ENCODE assay signal across 8 cellular contexts in the genomic region with DNA sequence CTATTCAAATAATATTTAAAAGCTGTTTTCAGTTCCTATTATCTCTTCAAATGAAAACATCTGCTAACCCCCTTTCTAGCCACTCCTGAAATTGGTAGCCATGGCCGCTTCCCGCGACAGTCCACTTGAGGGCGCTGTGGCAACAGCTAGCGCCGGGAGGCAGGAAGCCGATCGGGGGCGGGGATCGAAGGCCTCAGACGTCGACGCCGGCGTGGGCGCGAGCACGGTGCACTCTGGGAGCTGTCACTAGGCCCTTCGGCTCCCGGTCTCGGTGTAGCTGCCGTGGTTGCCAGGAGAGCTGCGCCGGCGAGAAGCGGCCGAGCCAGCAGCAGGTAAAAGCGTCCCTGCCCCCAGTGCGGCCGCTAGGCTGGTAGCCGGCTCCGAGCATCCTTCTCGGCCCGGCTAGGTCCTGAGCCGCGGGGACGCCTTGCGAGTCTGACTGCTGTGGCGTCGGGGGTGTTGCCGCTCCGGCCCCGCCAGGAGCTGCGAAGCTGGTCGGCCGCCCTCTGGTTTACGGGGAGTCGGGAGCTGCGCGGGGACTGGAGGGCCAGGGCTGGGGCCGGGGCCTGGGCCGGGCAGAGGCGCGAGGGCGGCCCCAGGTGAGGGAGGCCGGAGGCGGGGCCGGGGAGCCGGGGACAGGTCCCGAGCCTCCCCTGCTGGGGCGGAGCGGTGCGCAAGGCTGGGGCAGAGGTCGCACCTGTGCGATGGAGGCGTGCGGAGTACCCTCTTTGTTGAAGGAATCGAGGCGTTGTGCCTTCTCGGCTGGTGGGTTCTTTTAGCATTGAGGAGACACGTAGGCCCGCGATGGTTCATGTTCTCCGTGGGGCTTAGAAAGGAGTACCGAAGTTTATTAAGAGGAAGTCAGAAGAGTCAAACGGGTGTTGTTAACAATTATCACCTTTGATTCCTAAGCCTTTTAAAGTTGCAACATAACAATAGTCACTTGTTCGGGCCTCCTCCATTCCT. TPM values are rescaled to one million over a fixed set of nuclear protein-coding genes. Genes with fewer than 3 reads are reported as not detected.
DNase-seq lines count a peak whose midpoint lies in the region; ATAC-seq and TF ChIP-seq lines count a peak whose summit lies in the region.

DOP1A (plus strand) TSS at position 224 of the 966 bp plus-strand sequence. CDS start 29,307 bp downstream, outside the sequence.

- H3K4me1 ChIP-seq in mucosa of stomach (ENCODE audit: control insufficient read depth, insufficient read depth, low read length) = peaks cover 8% of the 10 kb centered on the region

- H3K9me3 ChIP-seq in mucosa of stomach (ENCODE audit: control insufficient read depth, low read length) = no peaks in the 10 kb centered on the region

- H3K27me3 ChIP-seq in mucosa of stomach (ENCODE audit: control insufficient read depth, insufficient read depth, low read length) = no peaks in the 10 kb centered on the region

- peak within 1 kb of the TSS; percentile 90 for H3K9ac ChIP-seq in mucosa of stomach (ENCODE audit: low read length)

- TF ChIP-seq POLR2A in erythroblast (IDR thresholded peaks at IDR 0.05; ENCODE audit: low read length) = peak; percentile 52

- ATAC-seq in GM21723 (IDR thresholded peaks at IDR 0.05; ENCODE audit: unreplicated experiment) = peak; percentile 84
- peak; percentile 88 to 89 for ATAC-seq in activated T-cell treated with anti-CD3 and anti-CD28 coated beads, Interleukin-2, amount 50 U/mL, for 4 hours

- peak within 1 kb of the TSS; percentile 71 for H3K4me3 ChIP-seq in mucosa of stomach (ENCODE audit: low read length)

- H3K27me3 Mint-ChIP-seq in activated T-cell treated with anti-CD3 and anti-CD28 coated beads, Interleukin-2, amount 50 U/mL, for 4 hours (ENCODE audit: low read depth) = no peaks in the 10 kb centered on the region

- peaks cover 2% of the 10 kb centered on the region for H3K36me3 Mint-ChIP-seq in activated T-cell treated with anti-CD3 and anti-CD28 coated beads, Interleukin-2, amount 50 U/mL, for 4 hours (ENCODE audit: insufficient read depth)

- H3K4me1 Mint-ChIP-seq in activated T-cell treated with anti-CD3 and anti-CD28 coated beads, Interleukin-2, amount 50 U/mL, for 4 hours (ENCODE audit: low read depth) = peaks cover 40% of the 10 kb centered on the region

- H3K36me3 ChIP-seq in mucosa of stomach (ENCODE audit: control insufficient read depth, insufficient read depth, low read length) = no peaks in the 10 kb centered on the region

- no peaks in the 10 kb centered on the region for H3K9me3 Mint-ChIP-seq in activated T-cell treated with anti-CD3 and anti-CD28 coated beads, Interleukin-2, amount 50 U/mL, for 4 hours

- DNase-seq in DMS79 treated with DMSO at 0.1 percent for 48 hours (lab: John Stamatoyannopoulos, UW) (peak; percentile 93), KG1 (lab: John Stamatoyannopoulos, UW) (peak; percentile 91), erythroblast (lab: John Stamatoyannopoulos, UW) (peak; percentile 95 to 97)
- peak; percentile 97 for DNase-seq in activated T-cell treated with anti-CD3 and anti-CD28 coated beads, Interleukin-2, amount 50 U/mL, for 4 hours
- DNase-seq in stimulated activated CD8-positive, alpha-beta memory T cell treated with anti-CD3 and anti-CD28 coated beads, Interleukin-7, amount 100 ng/mL, for 1 hour (ENCODE audit: low read depth in 2 of 2) = peak; percentile 91 to 95

- H3K4me3 Mint-ChIP-seq in activated T-cell treated with anti-CD3 and anti-CD28 coated beads, Interleukin-2, amount 50 U/mL, for 4 hours = peak within 1 kb of the TSS; percentile 91

TF ChIP-seq in PFSK-1, 5 proteins besides CTCF, POLR2A, EP300 and RAD21:
- TF ChIP-seq POLR2AphosphoS5 (IDR thresholded peaks at IDR 0.05; ENCODE audit: low read depth, low read length) = peak; percentile 51; the same call in 1 of the 2 replicates
- TF ChIP-seq SIN3A (IDR thresholded peaks at IDR 0.05; ENCODE audit: borderline replicate concordance, insufficient read depth, low read length) = no peak; the same call in 1 of the 2 replicates
- 0 out of 2 replicates have a peak, but pooled peaks have one; percentile 45 for TF ChIP-seq TAF1 (IDR thresholded peaks at IDR 0.05; ENCODE audit: borderline replicate concordance, insufficient read depth, low read length)
- peak; percentile 94 for TF ChIP-seq FOXP2 (optimal IDR thresholded peaks at IDR 0.05; ENCODE audit: borderline replicate concordance, extremely low read depth, extremely low read length, insufficient read depth)
- TF ChIP-seq REST (IDR thresholded peaks at IDR 0.05; ENCODE audit: insufficient read depth in 1 of 2, low read depth in 2 of 2, low read length in 2 of 2) = no peak

RNA-seq across cellular contexts. Expression of gene DOP1A, which starts in this region (rescaled TPM):
- 1.8 TPM for polyA plus RNA-seq in PFSK-1 (2012; ENCODE audit: insufficient read length, low read depth)
- 1 to 10 TPM; 5.3 to 7.2 (median 6.9) TPM for total RNA-seq in activated T-cell treated with anti-CD3 and anti-CD28 coated beads, Interleukin-2, amount 50 U/mL, for 4 hours

Comparison
In these comparisons a context has a peak if more than half of its experiments do, and no peak if none do; other contexts are left out.
1. Peak in every context shown above with its lines: DNase-seq, ATAC-seq and H3K4me3 ChIP-seq.